Comparison of ENCODE assay signal across 10 cellular contexts in the genomic region with DNA sequence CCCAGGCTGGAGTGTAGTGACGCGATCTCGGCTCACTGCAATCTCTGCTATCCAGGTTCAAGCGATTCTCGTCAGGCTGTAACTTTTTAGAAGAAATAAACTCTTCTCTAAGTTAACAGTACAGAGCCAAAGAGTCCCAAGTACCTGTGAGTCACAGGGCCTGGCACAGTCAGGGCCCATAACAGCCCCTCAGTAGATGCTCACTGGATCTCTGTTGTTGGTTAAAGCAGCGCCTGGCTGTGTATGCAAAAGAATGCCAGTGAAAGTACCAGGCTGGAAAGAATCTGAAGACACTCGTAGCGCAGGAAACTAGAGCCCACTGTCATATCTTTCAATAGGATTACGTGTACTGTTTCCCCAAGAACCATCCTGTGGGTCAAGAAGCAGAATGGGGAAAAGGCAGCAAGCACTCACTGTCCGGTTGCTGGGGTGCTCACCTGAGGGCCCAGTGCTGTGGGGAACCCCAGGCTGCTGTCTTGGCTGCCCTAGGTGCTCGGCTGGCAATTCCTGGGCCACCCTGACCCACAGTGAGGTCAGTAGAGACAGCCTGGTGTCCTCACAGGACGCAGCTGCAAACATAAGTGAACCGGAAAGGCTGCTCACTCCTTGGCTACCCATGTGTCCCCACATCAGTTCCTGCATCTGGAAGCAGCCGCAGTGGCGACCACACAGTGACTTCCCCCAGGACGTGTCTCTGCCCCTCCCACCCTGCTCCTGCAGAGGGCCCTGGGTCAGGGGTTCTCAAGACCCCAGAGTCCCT. TPM values are rescaled to one million over a fixed set of nuclear protein-coding genes. Genes with fewer than 3 reads are reported as not detected.
DNase-seq lines count a peak whose midpoint lies in the region; ATAC-seq and TF ChIP-seq lines count a peak whose summit lies in the region.
"Had no signal": no experiment of that assay in that cellular context is flagged by ENCODE, and none has a peak within 500 bp of the region (broad histone marks: within the 10 kb centered on the region; RNA-seq: fewer than 3 reads in every experiment).

No MANE protein-coding gene starts in this region.

- no peak for TF ChIP-seq POLR2A in gastrocnemius medialis (IDR thresholded peaks at IDR 0.05)

- H3K4me1 ChIP-seq in gastrocnemius medialis (peaks cover 36 to 40% of the 10 kb centered on the region in 2 donors), left lung (peaks cover 18 to 65% of the 10 kb centered on the region in 2 donors)

- TF ChIP-seq CTCF in gastrocnemius medialis (IDR thresholded peaks at IDR 0.05 in 4 of 5, conservative IDR thresholded peaks at IDR 0.05 in 1 of 5): no peak
- no peak for TF ChIP-seq CTCF in left lung (IDR thresholded peaks at IDR 0.05)

- no peaks in the 10 kb centered on the region for H3K9me3 ChIP-seq in gastrocnemius medialis
- no peaks in the 10 kb centered on the region for H3K9me3 ChIP-seq in left lung

- peaks cover 46% of the 10 kb centered on the region for H3K36me3 Mint-ChIP-seq in T-helper 2 cell treated with Interferon-gamma antibody and Interleukin-4, amounts not matched to agents 5 μg/mL and 100 μg/mL, for 36 hours (ENCODE audit: low read depth)
- peaks cover 43% of the 10 kb centered on the region for H3K36me3 Mint-ChIP-seq in activated naive CD8-positive, alpha-beta T cell treated with anti-CD3 and anti-CD28 coated beads for 36 hours

- H3K27ac Mint-ChIP-seq in T-helper 2 cell treated with Interferon-gamma antibody and Interleukin-4, amounts not matched to agents 5 μg/mL and 100 μg/mL, for 36 hours: peak overlapping the region; percentile 62
- peak overlapping the region; percentile 99 for H3K27ac Mint-ChIP-seq in activated naive CD8-positive, alpha-beta T cell treated with anti-CD3 and anti-CD28 coated beads for 36 hours

- H3K36me3 ChIP-seq in gastrocnemius medialis: peaks cover 0 to 19% of the 10 kb centered on the region in 2 donors
- H3K36me3 ChIP-seq in left lung: peaks cover 0 to 34% of the 10 kb centered on the region in 2 donors

- no peaks in the 10 kb centered on the region for H3K27me3 Mint-ChIP-seq in T-helper 2 cell treated with Interferon-gamma antibody and Interleukin-4, amounts not matched to agents 5 μg/mL and 100 μg/mL, for 36 hours (ENCODE audit: low read depth)
- no peaks in the 10 kb centered on the region for H3K27me3 Mint-ChIP-seq in activated naive CD8-positive, alpha-beta T cell treated with anti-CD3 and anti-CD28 coated beads for 36 hours

- H3K27ac ChIP-seq in gastrocnemius medialis (peak overlapping the region; percentile 7 to 96 (median 60)), caudate nucleus (ENCODE audit: low read depth, low read length) (no peak overlapping the region), left lung (peak overlapping the region in 1 of 2 donors; percentile 99)

- H3K4me3 ChIP-seq in gastrocnemius medialis (no peak overlapping the region), left lung (no peak overlapping the region)

- ATAC-seq in gastrocnemius medialis: no peak
- ATAC-seq in HG03565 (IDR thresholded peaks at IDR 0.05; ENCODE audit: unreplicated experiment): no peak
- no peak for ATAC-seq in left lung
- ATAC-seq: left colon had no signal

- no peaks in the 10 kb centered on the region for H3K27me3 ChIP-seq in gastrocnemius medialis
- no peaks in the 10 kb centered on the region for H3K27me3 ChIP-seq in left lung

- DNase-seq in T-helper 2 cell treated with Interferon-gamma antibody and Interleukin-4, amounts not matched to agents 5 μg/mL and 100 μg/mL, for 36 hours (ENCODE audit: low spot score): no peak
- DNase-seq in T-helper 2 cell (no peak), Kasumi-1 (lab: John Stamatoyannopoulos, UW) (peak; percentile 69 to 80), gastrocnemius medialis (no peak), caudate nucleus (lab: John Stamatoyannopoulos, UW) (no peak), left lung (no peak)
- DNase-seq in activated naive CD8-positive, alpha-beta T cell treated with anti-CD3 and anti-CD28 coated beads for 36 hours: no peak
- DNase-seq: NCI-H1694 treated with DMSO at 0.1 percent for 48 hours had no signal

- H3K4me3 Mint-ChIP-seq in T-helper 2 cell treated with Interferon-gamma antibody and Interleukin-4, amounts not matched to agents 5 μg/mL and 100 μg/mL, for 36 hours: peak overlapping the region; percentile 100
- H3K4me3 Mint-ChIP-seq in activated naive CD8-positive, alpha-beta T cell treated with anti-CD3 and anti-CD28 coated beads for 36 hours: peak overlapping the region; percentile 100

- no peaks in the 10 kb centered on the region for H3K9me3 Mint-ChIP-seq in T-helper 2 cell treated with Interferon-gamma antibody and Interleukin-4, amounts not matched to agents 5 μg/mL and 100 μg/mL, for 36 hours
- H3K9me3 Mint-ChIP-seq in activated naive CD8-positive, alpha-beta T cell treated with anti-CD3 and anti-CD28 coated beads for 36 hours: no peaks in the 10 kb centered on the region

- peaks cover 36% of the 10 kb centered on the region for H3K4me1 Mint-ChIP-seq in T-helper 2 cell treated with Interferon-gamma antibody and Interleukin-4, amounts not matched to agents 5 μg/mL and 100 μg/mL, for 36 hours (ENCODE audit: low read depth)
- peaks cover 34% of the 10 kb centered on the region for H3K4me1 Mint-ChIP-seq in activated naive CD8-positive, alpha-beta T cell treated with anti-CD3 and anti-CD28 coated beads for 36 hours

- in situ Hi-C loops in gastrocnemius medialis (cut with MboI; ENCODE audit: low sequenced_read_pairs in 4 of 4): no loop called here

- intact Hi-C loops in gastrocnemius medialis (cut with DNase I; ENCODE audit: low total_unique reads): no loop called here
- intact Hi-C loops in left lung (cut with DNase I): no loop called here

RNA-seq across cellular contexts. Expression of a gene that starts 3.1 kb away (rescaled TPM):
- total RNA-seq in activated naive CD8-positive, alpha-beta T cell treated with anti-CD3 and anti-CD28 coated beads for 36 hours: 100 to 1,000 TPM; 183 to 184 TPM
- total RNA-seq in gastrocnemius medialis (10 to 100 TPM; 17.0 to 25.6 (median 21.0) TPM), left lung (10 to 100 TPM; 39.1 to 42.8 TPM)

RNA-seq across cellular contexts. Expression of a gene that starts 5.9 kb away (rescaled TPM):
- total RNA-seq in activated naive CD8-positive, alpha-beta T cell treated with anti-CD3 and anti-CD28 coated beads for 36 hours: 10 to 100 TPM; 20.5 to 20.8 TPM
- total RNA-seq in gastrocnemius medialis: 10 to 100 TPM; 30.3 to 78.0 (median 44.2) TPM
- 10 to 100 TPM; 36.8 to 41.1 TPM for total RNA-seq in left lung

RNA-seq across cellular contexts. Expression of a gene that starts 6.1 kb away (rescaled TPM):
- 100 to 1,000 TPM; 189 to 190 TPM for total RNA-seq in activated naive CD8-positive, alpha-beta T cell treated with anti-CD3 and anti-CD28 coated beads for 36 hours
- 1 to 10 TPM; 1.5 to 3.2 (median 1.9) TPM for total RNA-seq in gastrocnemius medialis
- 10 to 100 TPM; 20.3 to 28.1 TPM for total RNA-seq in left lung

RNA-seq across cellular contexts. Expression of a gene that starts 31.1 kb away (rescaled TPM):
- total RNA-seq in activated naive CD8-positive, alpha-beta T cell treated with anti-CD3 and anti-CD28 coated beads for 36 hours: 1 to 10 TPM in 1 of 2 experiments, under 1 TPM in 1; 0.82 to 1.3 TPM
- total RNA-seq in gastrocnemius medialis: 1 to 10 TPM; 1.8 to 5.2 (median 2.8) TPM
- 1 to 10 TPM; 1.8 to 1.9 TPM for total RNA-seq in left lung

Comparison
In these comparisons a context has a peak if more than half of its experiments do, and no peak if none do; other contexts are left out.
1. DNase-seq: peak in Kasumi-1 (2 of 2); none in T-helper 2 cell treated with Interferon-gamma antibody and Interleukin-4, amounts not matched to agents 5 μg/mL and 100 μg/mL, for 36 hours (single experiment), T-helper 2 cell (0 of 5), activated naive CD8-positive, alpha-beta T cell treated with anti-CD3 and anti-CD28 coated beads for 36 hours (single experiment), gastrocnemius medialis (0 of 2), caudate nucleus (0 of 61) and left lung (0 of 2).
2. RNA of a gene that starts 3.1 kb away (total RNA-seq): 183 to 184 TPM in activated naive CD8-positive, alpha-beta T cell treated with anti-CD3 and anti-CD28 coated beads for 36 hours; 39.1 to 42.8 TPM in left lung and 17.0 to 25.6 TPM in gastrocnemius medialis; every median in the first group is over 4 times any median in the second.
3. RNA of a gene that starts 6.1 kb away (total RNA-seq): 189 to 190 TPM in activated naive CD8-positive, alpha-beta T cell treated with anti-CD3 and anti-CD28 coated beads for 36 hours; 20.3 to 28.1 TPM in left lung and 1.5 to 3.2 TPM in gastrocnemius medialis; every median in the first group is over 4 times any median in the second.